Comparison of ENCODE assay signal across 31 cellular contexts in the genomic region with DNA sequence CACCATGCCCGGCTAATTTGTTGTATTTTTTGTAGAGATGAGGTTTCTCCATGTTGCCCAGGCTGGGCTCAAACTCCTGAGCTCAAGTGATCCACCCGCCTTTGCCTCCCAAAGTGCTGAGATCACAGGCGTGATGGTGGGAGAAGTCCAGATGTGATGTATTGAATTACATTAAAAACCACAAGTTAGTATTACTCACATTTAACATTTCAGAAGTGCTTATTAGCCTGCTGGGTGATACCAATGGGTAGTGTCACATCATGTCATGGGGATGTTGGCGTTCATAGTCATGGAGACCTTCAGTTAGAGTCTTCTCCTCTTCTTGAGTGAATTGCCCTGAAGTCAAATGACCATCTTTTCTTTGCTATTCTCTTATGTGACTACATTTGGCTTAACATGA.
DNase-seq lines count a peak whose midpoint lies in the region; ATAC-seq, FAIRE-seq and TF ChIP-seq lines count a peak whose summit lies in the region.
"Had no signal": no experiment of that assay in that cellular context is flagged by ENCODE, and none has a peak within 500 bp of the region (broad histone marks: within the 10 kb centered on the region; RNA-seq: fewer than 3 reads in every experiment).

No MANE protein-coding gene starts in this region.

- in situ Hi-C loops in IMR-90 (cut with MboI; ENCODE audit: low sequenced_read_pairs), result no loop called here

- H2AK5ac ChIP-seq in IMR-90 (ENCODE audit: low read depth, low read length), result no peak overlapping the region

- H3K56ac ChIP-seq in IMR-90 (ENCODE audit: extremely low read depth, insufficient read depth, low read length), result no peak overlapping the region

- H4K20me1 ChIP-seq in IMR-90 (ENCODE audit: insufficient read depth, low read length), result no peaks in the 10 kb centered on the region
- H4K20me1 ChIP-seq in astrocyte (ENCODE audit: insufficient read depth, low read length), result peaks cover 4% of the 10 kb centered on the region

- H3K4me1 Mint-ChIP-seq in activated naive CD8-positive, alpha-beta T cell treated with anti-CD3 and anti-CD28 coated beads, Interleukin-2, amount 50 U/mL, for 24 hours, result peaks cover 9% of the 10 kb centered on the region
- peaks cover 8% of the 10 kb centered on the region for H3K4me1 Mint-ChIP-seq in activated naive CD8-positive, alpha-beta T cell treated with anti-CD3 and anti-CD28 coated beads for 36 hours
- H3K4me1 Mint-ChIP-seq in astrocyte (ENCODE audit: low read depth, unreplicated experiment), result no peaks in the 10 kb centered on the region

- TF ChIP-seq RAD21 in IMR-90 (IDR thresholded peaks at IDR 0.05; ENCODE audit: low read length), result no peak

- no peak overlapping the region for H3K23ac ChIP-seq in IMR-90 (ENCODE audit: low read depth, low read length)

- no peaks in the 10 kb centered on the region for H3K36me3 Mint-ChIP-seq in activated naive CD8-positive, alpha-beta T cell treated with anti-CD3 and anti-CD28 coated beads, Interleukin-2, amount 50 U/mL, for 24 hours (ENCODE audit: low read depth)
- no peaks in the 10 kb centered on the region for H3K36me3 Mint-ChIP-seq in activated naive CD8-positive, alpha-beta T cell treated with anti-CD3 and anti-CD28 coated beads for 36 hours
- peaks cover 1% of the 10 kb centered on the region for H3K36me3 Mint-ChIP-seq in astrocyte (ENCODE audit: low read depth, unreplicated experiment)
- H3K36me3 Mint-ChIP-seq: activated naive CD8-positive, alpha-beta T cell; CD4-positive, CD25-positive, alpha-beta regulatory T cell; natural killer cell had no signal

- BruUV-seq in IMR-90 (replicated peaks; lab: Mats Ljungman, UMichigan), result no TSS peak

- H3K4me3 Mint-ChIP-seq in activated naive CD8-positive, alpha-beta T cell treated with anti-CD3 and anti-CD28 coated beads, Interleukin-2, amount 50 U/mL, for 24 hours, result no peak overlapping the region
- H3K4me3 Mint-ChIP-seq in activated naive CD8-positive, alpha-beta T cell treated with anti-CD3 and anti-CD28 coated beads for 36 hours, result no peak overlapping the region
- no peak overlapping the region for H3K4me3 Mint-ChIP-seq in astrocyte (ENCODE audit: unreplicated experiment)
- H3K4me3 Mint-ChIP-seq: activated CD4-positive, alpha-beta T cell treated with anti-CD3 and anti-CD28 coated beads for 36 hours; activated naive CD8-positive, alpha-beta T cell; T-helper 1 cell treated with Interleukin-12 subunit alpha and Interleukin-12 subunit beta and Interleukin-4 antibody, amounts not matched to agents 30 μg/mL and 1 μg/mL, for 36 hours had no signal

- no CpG with 5 or more reads among the region's 4 CpGs for WGBS in IMR-90 (ENCODE audit: extremely low coverage in 2 of 2, insufficient read length in 1 of 2), 2 experiments

- H2AK9ac ChIP-seq in IMR-90 (replicated peaks; ENCODE audit: low read depth, low read length, poor library complexity), result no peak overlapping the region

- no peak overlapping the region for H3K4ac ChIP-seq in IMR-90 (ENCODE audit: low read depth, low read length)

- no peaks in the 10 kb centered on the region for H3K79me2 ChIP-seq in astrocyte (ENCODE audit: insufficient read depth, low read length)

- H3K27me3 Mint-ChIP-seq in activated naive CD8-positive, alpha-beta T cell treated with anti-CD3 and anti-CD28 coated beads, Interleukin-2, amount 50 U/mL, for 24 hours, result peaks cover 51% of the 10 kb centered on the region
- peaks cover 76% of the 10 kb centered on the region for H3K27me3 Mint-ChIP-seq in activated naive CD8-positive, alpha-beta T cell treated with anti-CD3 and anti-CD28 coated beads for 36 hours
- H3K27me3 Mint-ChIP-seq in astrocyte (ENCODE audit: low read depth, unreplicated experiment), result peaks cover 10% of the 10 kb centered on the region

- H3K9me3 ChIP-seq in IMR-90 (ENCODE audit: control insufficient read depth, insufficient read depth, low read length) (no peaks in the 10 kb centered on the region; the same call in 1 of the 2 replicates), astrocyte (ENCODE audit: insufficient read depth, low read depth, low read length) (no peaks in the 10 kb centered on the region), vagina (no peaks in the 10 kb centered on the region)
- H3K9me3 ChIP-seq: HAP-1 had no signal

- CTCF ChIA-PET in IMR-90 (lab: Yijun Ruan, JAX), result no interaction called here

- H2AFZ ChIP-seq in IMR-90 (replicated peaks; ENCODE audit: low read length, poor library complexity) (no peak overlapping the region), astrocyte (ENCODE audit: low read depth, low read length) (no peak overlapping the region)

- H2BK5ac ChIP-seq in IMR-90 (ENCODE audit: low read depth, low read length, poor library complexity, severe bottlenecking), result no peak overlapping the region

- H3K18ac ChIP-seq in IMR-90 (ENCODE audit: low read depth, low read length), result no peak overlapping the region

- H3K4me3 ChIP-seq in IMR-90 (ENCODE audit: insufficient read depth, low read depth, low read length) (no peak overlapping the region), astrocyte (ENCODE audit: insufficient read depth, low read depth, low read length) (no peak overlapping the region), vagina (no peak overlapping the region)
- H3K4me3 ChIP-seq: HAP-1, SK-N-MC, smooth muscle cell had no signal

- H4K5ac ChIP-seq in IMR-90 (ENCODE audit: low read depth, low read length), result no peak overlapping the region

- H3K27ac Mint-ChIP-seq in activated naive CD8-positive, alpha-beta T cell treated with anti-CD3 and anti-CD28 coated beads, Interleukin-2, amount 50 U/mL, for 24 hours, result no peak overlapping the region
- no peak overlapping the region for H3K27ac Mint-ChIP-seq in activated naive CD8-positive, alpha-beta T cell treated with anti-CD3 and anti-CD28 coated beads for 36 hours
- H3K27ac Mint-ChIP-seq in astrocyte (ENCODE audit: unreplicated experiment), result no peak overlapping the region
- H3K27ac Mint-ChIP-seq: activated CD4-positive, alpha-beta T cell treated with anti-CD3 and anti-CD28 coated beads for 36 hours; activated naive CD8-positive, alpha-beta T cell; natural killer cell; T-helper 1 cell treated with Interleukin-12 subunit alpha and Interleukin-12 subunit beta and Interleukin-4 antibody, amounts not matched to agents 30 μg/mL and 1 μg/mL, for 36 hours had no signal

- dilution Hi-C loops in IMR-90 (cut with HindIII; ENCODE audit: low sequenced_read_pairs, unreplicated experiment), result no loop called here

- H3K9ac ChIP-seq in IMR-90 (ENCODE audit: low read depth, low read length), result no peak overlapping the region
- H3K9ac ChIP-seq in astrocyte (ENCODE audit: low read length), result no peak overlapping the region

- no peak for FAIRE-seq in astrocyte (lab: Jason Lieb, UNC)
- FAIRE-seq: A204.1, D721Med, endothelial cell of umbilical vein, keratinocyte had no signal

- H3K4me2 ChIP-seq in IMR-90 (ENCODE audit: low read depth, low read length) (no peak overlapping the region), astrocyte (ENCODE audit: low read length) (no peak overlapping the region)
- H3K4me2 ChIP-seq: smooth muscle cell had no signal

- no peak overlapping the region for H2BK120ac ChIP-seq in IMR-90 (ENCODE audit: low read depth, low read length)

- no peak overlapping the region for H4K91ac ChIP-seq in IMR-90 (ENCODE audit: insufficient read depth, low read depth, low read length)

- H3K27me3 ChIP-seq in IMR-90 (ENCODE audit: control insufficient read depth, insufficient read depth, low read length) (peaks cover 51% of the 10 kb centered on the region), astrocyte (ENCODE audit: insufficient read depth, low read length) (peaks cover 25% of the 10 kb centered on the region), vagina (no peaks in the 10 kb centered on the region)

- TF ChIP-seq CTCF in IMR-90 (conservative IDR thresholded peaks at IDR 0.05; ENCODE audit: low read depth, low read length) (no peak), astrocyte (IDR thresholded peaks at IDR 0.05; ENCODE audit: insufficient read depth, low read depth, low read length) (no peak), vagina (IDR thresholded peaks at IDR 0.05) (no peak)

- H3K4me1 ChIP-seq in IMR-90 (ENCODE audit: control insufficient read depth, insufficient read depth, low read length), result peaks cover 3% of the 10 kb centered on the region; the same call in 1 of the 2 replicates
- peaks cover 3% of the 10 kb centered on the region for H3K4me1 ChIP-seq in astrocyte (ENCODE audit: insufficient read depth, low read length)
- H3K4me1 ChIP-seq in vagina, result peaks cover 3% of the 10 kb centered on the region

- H4K8ac ChIP-seq in IMR-90 (ENCODE audit: low read depth in 2 of 2, low read length in 2 of 2), result no peak overlapping the region

- no peaks in the 10 kb centered on the region for H3K9me1 ChIP-seq in IMR-90 (ENCODE audit: insufficient read depth, low read length)

- ATAC-seq in activated naive CD8-positive, alpha-beta T cell treated with anti-CD3 and anti-CD28 coated beads, Interleukin-2, amount 50 U/mL, for 24 hours, result peak; percentile 29
- ATAC-seq in IMR-90 (ENCODE audit: low read depth), result no peak
- ATAC-seq: activated CD4-positive, alpha-beta T cell treated with anti-CD3 and anti-CD28 coated beads for 36 hours; natural killer cell had no signal

- H2BK20ac ChIP-seq in IMR-90 (ENCODE audit: low read depth, low read length), result no peak overlapping the region

- DNase-seq in activated naive CD8-positive, alpha-beta T cell treated with anti-CD3 and anti-CD28 coated beads, Interleukin-2, amount 50 U/mL, for 24 hours, result no peak
- DNase-seq in activated naive CD8-positive, alpha-beta T cell treated with anti-CD3 and anti-CD28 coated beads for 36 hours, result no peak
- DNase-seq in IMR-90 (peak; percentile 20), astrocyte (ENCODE audit: low read depth) (peak; percentile 47), myocyte (ENCODE audit: low read depth) (peak; percentile 13), NCI-H82 treated with DMSO at 0.1 percent for 48 hours (lab: John Stamatoyannopoulos, UW; ENCODE audit: unreplicated experiment) (no peak), vagina (ENCODE audit: extremely low spot score in 2 of 2) (no peak), erythroblast (lab: John Stamatoyannopoulos, UW) (no peak)
- DNase-seq: activated CD4-positive, alpha-beta T cell treated with anti-CD3 and anti-CD28 coated beads for 36 hours; activated effector memory CD4-positive, alpha-beta T cell treated with Interleukin-2 at 50 U/mL for 16 hours; activated T-cell treated with anti-CD3 and anti-CD28 coated beads for 4 hours; CD4-positive, CD25-positive, alpha-beta regulatory T cell; head of caudate nucleus; midbrain; MM.1S; natural killer cell; NCI-H2029 treated with DMSO at 0.1 percent for 48 hours; NCI-H345; NCI-H748 treated with DMSO at 0.1 percent for 48 hours; stimulated activated CD4-positive, alpha-beta T cell treated with anti-CD3 and anti-CD28 coated beads, Interleukin-1b, Interleukin-23, amount 100 ng/mL, for 48 hours; stimulated activated CD8-positive, alpha-beta memory T cell treated with anti-CD3 and anti-CD28 coated beads, Interleukin-4, amount 100 ng/mL, for 48 hours; trophoblast cell had no signal

- H3K27ac ChIP-seq in IMR-90 (ENCODE audit: insufficient read depth, low read length) (no peak overlapping the region), astrocyte (ENCODE audit: low read depth, low read length) (no peak overlapping the region), vagina (no peak overlapping the region)
- H3K27ac ChIP-seq: SK-N-MC had no signal

- H3K36me3 ChIP-seq in IMR-90 (ENCODE audit: control insufficient read depth, insufficient read depth, low read length), result no peaks in the 10 kb centered on the region
- no peaks in the 10 kb centered on the region for H3K36me3 ChIP-seq in astrocyte (ENCODE audit: insufficient read depth, low read length)
- H3K36me3 ChIP-seq in vagina, result no peaks in the 10 kb centered on the region
- H3K36me3 ChIP-seq: HAP-1 had no signal

- no peaks in the 10 kb centered on the region for H3K79me1 ChIP-seq in IMR-90 (ENCODE audit: low read depth in 1 of 2, low read length in 2 of 2)

- no peaks in the 10 kb centered on the region for H3K9me3 Mint-ChIP-seq in activated naive CD8-positive, alpha-beta T cell treated with anti-CD3 and anti-CD28 coated beads, Interleukin-2, amount 50 U/mL, for 24 hours
- H3K9me3 Mint-ChIP-seq in activated naive CD8-positive, alpha-beta T cell treated with anti-CD3 and anti-CD28 coated beads for 36 hours, result no peaks in the 10 kb centered on the region
- peaks cover 2% of the 10 kb centered on the region for H3K9me3 Mint-ChIP-seq in astrocyte (ENCODE audit: unreplicated experiment)
- H3K9me3 Mint-ChIP-seq: natural killer cell; T-helper 1 cell treated with Interleukin-12 subunit alpha and Interleukin-12 subunit beta and Interleukin-4 antibody, amounts not matched to agents 30 μg/mL and 1 μg/mL, for 36 hours had no signal

- no peak overlapping the region for H2BK15ac ChIP-seq in IMR-90 (ENCODE audit: low read depth, low read length)

- H3K14ac ChIP-seq in IMR-90 (replicated peaks; ENCODE audit: low read depth, low read length), result no peak overlapping the region

- intact Hi-C loops in IMR-90 (cut with micrococcal nuclease) (no loop called here), vagina (cut with DNase I) (no loop called here)

- TF ChIP-seq POLR2A in IMR-90 (IDR thresholded peaks at IDR 0.05; ENCODE audit: low read depth, low read length) (no peak), vagina (IDR thresholded peaks at IDR 0.05) (no peak), erythroblast (IDR thresholded peaks at IDR 0.05; ENCODE audit: low read length) (no peak)

- POLR2A ChIA-PET in IMR-90 (lab: Charles Lee; ENCODE audit: unreplicated experiment), result no interaction called here

Comparison
In these comparisons a context has a peak if more than half of its experiments do, and no peak if none do; other contexts are left out.
1. DNase-seq: peak in IMR-90 (single experiment), astrocyte (single experiment) and myocyte (single experiment); none in activated naive CD8-positive, alpha-beta T cell treated with anti-CD3 and anti-CD28 coated beads, Interleukin-2, amount 50 U/mL, for 24 hours (single experiment), activated naive CD8-positive, alpha-beta T cell treated with anti-CD3 and anti-CD28 coated beads for 36 hours (single experiment), NCI-H82 treated with DMSO at 0.1 percent for 48 hours (single experiment), vagina (0 of 2) and erythroblast (0 of 2).